ENCODE assay signal across 18 cellular contexts in genomic region chr1:169572184-169572583, GRCh38. TPM values are rescaled to one million over a fixed set of nuclear protein-coding genes. Genes with fewer than 3 reads are reported as not detected.
DNase-seq lines count a peak whose midpoint lies in the region; ATAC-seq, FAIRE-seq and TF ChIP-seq lines count a peak whose summit lies in the region.
"Had no signal": no experiment of that assay in that cellular context is flagged by ENCODE, and none has a peak within 500 bp of the region (broad histone marks: within the 10 kb centered on the region; RNA-seq: fewer than 3 reads in every experiment).

No MANE protein-coding gene starts in this region.

- WGBS in mesodermal cell (ENCODE audit: insufficient coverage in 2 of 2), 2 experiments: 100% methylated on average over 1 of the region's 1 CpG; no CpG with 5 or more reads in 1 of the 2 experiments
- WGBS in psoas muscle, 3 donors: 43 to 72% (median 66%) methylated on average over 1 of the region's 1 CpG

- BruUV-seq in Calu3 (replicated peaks; lab: Mats Ljungman, UMichigan) (no TSS peak), endothelial cell of umbilical vein (replicated peaks; lab: Mats Ljungman, UMichigan) (no TSS peak)

- H3K27me3 ChIP-seq in endothelial cell of umbilical vein (ENCODE audit: control insufficient read depth in 2 of 2, insufficient read depth in 2 of 2, low read length in 2 of 2) (no peaks in the 10 kb centered on the region), psoas muscle (ENCODE audit: insufficient read depth in 3 of 3, low read length in 2 of 3) (no peaks in the 10 kb centered on the region)

- CTCF ChIA-PET in Calu3 (lab: Charles Lee): interaction anchor here (1.0 kb wide), 1 partner anchor 14 kb away, joined by 7 read pairs; the partner anchor contains the start of gene F5
- CTCF ChIA-PET in endothelial cell of umbilical vein (lab: Charles Lee): no interaction called here

- H3K4me3 ChIP-seq in endothelial cell of umbilical vein (replicated peaks in 1 of 3; ENCODE audit: insufficient read depth in 1 of 3, low read depth in 1 of 3, low read length in 3 of 3) (no peak overlapping the region), mesodermal cell (ENCODE audit: extremely low read depth, insufficient read depth, low read length, poor library complexity, severe bottlenecking) (no peak overlapping the region), psoas muscle (no peak overlapping the region)
- H3K4me3 ChIP-seq: GM12878, PC-9 had no signal

- ATAC-seq in GM18498 (IDR thresholded peaks at IDR 0.05; ENCODE audit: unreplicated experiment) (no peak), psoas muscle (no peak)
- ATAC-seq: GM12878 had no signal

- dilution Hi-C loops in endothelial cell of umbilical vein (cut with MboI; ENCODE audit: extremely low pct_ligation_motif_present, low sequenced_read_pairs): no loop called here

- H3K4me3 Mint-ChIP-seq in Calu3 (ENCODE audit: low read depth, unreplicated experiment): no peak overlapping the region
- H3K4me3 Mint-ChIP-seq: activated B cell treated with CpG ODN at 0.5 μM for 24 hours had no signal

- TF ChIP-seq CTCF in Calu3 (IDR thresholded peaks at IDR 0.05; ENCODE audit: unreplicated experiment) (no peak), endothelial cell of umbilical vein (IDR thresholded peaks at IDR 0.05; ENCODE audit: extremely low read depth in 1 of 2, insufficient read depth in 1 of 2, low read depth in 1 of 2, low read length in 2 of 2) (no peak), psoas muscle (IDR thresholded peaks at IDR 0.05) (no peak)

- peaks cover 2% of the 10 kb centered on the region for H3K9me3 Mint-ChIP-seq in Calu3 (ENCODE audit: low read depth, unreplicated experiment)
- H3K9me3 Mint-ChIP-seq: activated B cell treated with CpG ODN at 0.5 μM for 24 hours; activated naive CD4-positive, alpha-beta T cell treated with anti-CD3 and anti-CD28 coated beads, Interleukin-2, amount 50 U/mL, for 72 hours had no signal

- H3K27ac ChIP-seq in endothelial cell of umbilical vein (ENCODE audit: insufficient read depth, low read depth, low read length) (no peak overlapping the region), mesodermal cell (ENCODE audit: low read depth, low read length, severe bottlenecking) (peak overlapping the region; percentile 91), psoas muscle (no peak overlapping the region)
- H3K27ac ChIP-seq: PC-9 had no signal

- intact Hi-C loops in Calu3 (cut with micrococcal nuclease; ENCODE audit: unreplicated experiment): no loop called here
- intact Hi-C loops in endothelial cell of umbilical vein (cut with micrococcal nuclease): no loop called here
- intact Hi-C loops in psoas muscle (cut with DNase I): no loop called here

- H3K9ac ChIP-seq in endothelial cell of umbilical vein (replicated peaks; ENCODE audit: extremely low read depth, insufficient read depth, low read length): no peak overlapping the region

- H3K4me1 Mint-ChIP-seq in Calu3 (ENCODE audit: low read depth, unreplicated experiment): peaks cover 39% of the 10 kb centered on the region
- H3K4me1 Mint-ChIP-seq: activated B cell treated with CpG ODN at 0.5 μM for 24 hours had no signal

- H2AFZ ChIP-seq in endothelial cell of umbilical vein (ENCODE audit: low read depth, low read length): no peak overlapping the region
- H2AFZ ChIP-seq: PC-9 had no signal

- no peaks in the 10 kb centered on the region for H3K27me3 Mint-ChIP-seq in Calu3 (ENCODE audit: unreplicated experiment)

- no peaks in the 10 kb centered on the region for H3K9me1 ChIP-seq in endothelial cell of umbilical vein (replicated peaks; ENCODE audit: control insufficient read depth, extremely low read depth, insufficient read depth, low read length)

- H3K4me2 ChIP-seq in endothelial cell of umbilical vein (ENCODE audit: insufficient read depth, low read length): no peak overlapping the region
- H3K4me2 ChIP-seq: PC-9 had no signal

- no peak for FAIRE-seq in endothelial cell of umbilical vein (lab: Jason Lieb, UNC)
- FAIRE-seq: GM12878 had no signal

- DNase-seq in Calu3 (no peak), LHCN-M2 (ENCODE audit: low read depth) (peak; percentile 12), endothelial cell of umbilical vein (ENCODE audit: low read depth, low spot score) (peak; percentile 5), psoas muscle (no peak), A172 (ENCODE audit: low spot score) (no peak), NCI-H1048 (lab: John Stamatoyannopoulos, UW) (no peak)
- DNase-seq: activated B cell treated with CpG ODN at 0.5 μM for 24 hours; activated CD8-positive, alpha-beta memory T cell treated with anti-CD3 and anti-CD28 coated beads, Interleukin-2, amount 50 U/mL, for 4 hours; cerebellar nuclear complex; islet precursor cell; KBM-7; NCI-H524 treated with DMSO at 0.1 percent for 48 hours had no signal

- no peaks in the 10 kb centered on the region for H3K4me1 ChIP-seq in endothelial cell of umbilical vein (ENCODE audit: control insufficient read depth, extremely low read depth, insufficient read depth, low read length)
- H3K4me1 ChIP-seq in mesodermal cell (ENCODE audit: control insufficient read depth, insufficient read depth, low read length, poor library complexity, severe bottlenecking): peaks cover 10% of the 10 kb centered on the region
- no peaks in the 10 kb centered on the region for H3K4me1 ChIP-seq in psoas muscle

- POLR2A ChIA-PET in endothelial cell of umbilical vein (lab: Charles Lee): no interaction called here

- no peaks in the 10 kb centered on the region for H4K20me1 ChIP-seq in endothelial cell of umbilical vein (replicated peaks; ENCODE audit: control insufficient read depth, extremely low read depth, insufficient read depth, low read length)

- no peaks in the 10 kb centered on the region for H3K79me2 ChIP-seq in endothelial cell of umbilical vein (ENCODE audit: control insufficient read depth, insufficient read depth, low read length)

- H3K36me3 Mint-ChIP-seq in Calu3 (ENCODE audit: insufficient read depth, unreplicated experiment): no peaks in the 10 kb centered on the region

- H3K36me3 ChIP-seq in endothelial cell of umbilical vein (ENCODE audit: control insufficient read depth in 2 of 2, extremely low read depth in 1 of 2, insufficient read depth in 2 of 2, low read length in 2 of 2) (no peaks in the 10 kb centered on the region), mesodermal cell (ENCODE audit: control insufficient read depth, insufficient read depth, low read length) (no peaks in the 10 kb centered on the region), psoas muscle (ENCODE audit: insufficient read depth in 1 of 2, low read depth in 1 of 2) (no peaks in the 10 kb centered on the region)

- H3K27ac Mint-ChIP-seq in Calu3 (ENCODE audit: unreplicated experiment): peak overlapping the region; percentile 1
- H3K27ac Mint-ChIP-seq: activated B cell treated with CpG ODN at 0.5 μM for 24 hours had no signal

- TF ChIP-seq POLR2A in endothelial cell of umbilical vein (IDR thresholded peaks at IDR 0.05; ENCODE audit: low read depth, low read length): no peak

- no peaks in the 10 kb centered on the region for H3K9me3 ChIP-seq in endothelial cell of umbilical vein (replicated peaks; ENCODE audit: control insufficient read depth, insufficient read depth, low read length)
- H3K9me3 ChIP-seq in mesodermal cell (ENCODE audit: control insufficient read depth, low read length): no peaks in the 10 kb centered on the region
- H3K9me3 ChIP-seq in psoas muscle: no peaks in the 10 kb centered on the region

TF ChIP-seq in endothelial cell of umbilical vein, 7 proteins besides CTCF, POLR2A, EP300 and RAD21:
- no peak for TF ChIP-seq MYC (IDR thresholded peaks at IDR 0.05; ENCODE audit: low read depth, low read length)
TF ChIP-seq in endothelial cell of umbilical vein: peak in this region for 0.

RNA-seq across cellular contexts. Expression of gene F5, which starts 14.1 kb away (rescaled TPM):
- total RNA-seq in Calu3 (2022) (8.1 and 16.2 TPM in 2 replicates), LHCN-M2 (2014; rRNA removed) (not detected in 2 replicates), endothelial cell of umbilical vein (not detected in 2 replicates), psoas muscle (under 1 TPM in 3 of 4 donors, not detected in 1; 0.07 to 0.22 (median 0.08) TPM)
- polyA plus RNA-seq in LHCN-M2 (2012): not detected
- polyA plus RNA-seq in endothelial cell of umbilical vein (not detected in 2 replicates), psoas muscle (under 1 TPM in 2 of 3 donors, not detected in 1; 0.01 to 0.08 TPM)
- polyA plus RNA-seq in endothelial cell of umbilical vein (2011; cell fraction: cytosol; rRNA removed): not detected in 2 replicates
- not detected in 2 replicates for polyA plus RNA-seq in endothelial cell of umbilical vein (2011; cell fraction: nucleus; rRNA removed)
- polyA plus RNA-seq in endothelial cell of umbilical vein (2012): not detected in 2 replicates
- polyA minus RNA-seq in endothelial cell of umbilical vein: 0.02 TPM in 1 of 2 replicates, not detected in the other
- not detected for polyA minus RNA-seq in endothelial cell of umbilical vein (2011; cell fraction: cytosol; rRNA and poly(A)+ RNA removed)
- polyA minus RNA-seq in endothelial cell of umbilical vein (2011; cell fraction: nucleus; rRNA and poly(A)+ RNA removed): not detected in 2 replicates
- polyA plus RNA-seq in mesodermal cell (2013, experiment 1 of 2): 0.44 TPM
- polyA plus RNA-seq in mesodermal cell (2013, experiment 2 of 2): 0.46 TPM
- total RNA-seq in A172 (2014; rRNA removed; shearing (Covaris generic)): not detected in 2 replicates
- total RNA-seq: glomerular endothelial cell, PC-9 had no signal

RNA-seq across cellular contexts. Expression of gene SELP, which starts 57.7 kb away (rescaled TPM):
- total RNA-seq in Calu3 (2022) (0.47 TPM in 1 of 2 replicates, not detected in the other), LHCN-M2 (2014; rRNA removed) (not detected in 2 replicates), endothelial cell of umbilical vein (0.48 and 1.3 TPM in 2 replicates), psoas muscle (1 to 10 TPM; 1.3 to 3.9 (median 1.5) TPM)
- polyA plus RNA-seq in LHCN-M2 (2012): not detected
- polyA plus RNA-seq in endothelial cell of umbilical vein (1.6 and 1.9 TPM in 2 replicates), psoas muscle (1 to 10 TPM; 1.1 to 1.3 (median 1.3) TPM)
- polyA plus RNA-seq in endothelial cell of umbilical vein (2011; cell fraction: cytosol; rRNA removed): 1.2 TPM in 2 replicates
- polyA plus RNA-seq in endothelial cell of umbilical vein (2011; cell fraction: nucleus; rRNA removed): 1.8 and 2.0 TPM in 2 replicates
- 3.4 and 4.0 TPM in 2 replicates for polyA plus RNA-seq in endothelial cell of umbilical vein (2012)
- polyA minus RNA-seq in endothelial cell of umbilical vein: 1.1 and 1.8 TPM in 2 replicates
- polyA minus RNA-seq in endothelial cell of umbilical vein (2011; cell fraction: cytosol; rRNA and poly(A)+ RNA removed): not detected
- polyA minus RNA-seq in endothelial cell of umbilical vein (2011; cell fraction: nucleus; rRNA and poly(A)+ RNA removed): 1.1 and 1.4 TPM in 2 replicates
- polyA plus RNA-seq in mesodermal cell (2013, experiment 1 of 2): 1.2 TPM
- 0.76 TPM for polyA plus RNA-seq in mesodermal cell (2013, experiment 2 of 2)
- not detected in 2 replicates for total RNA-seq in A172 (2014; rRNA removed; shearing (Covaris generic))
- total RNA-seq: PC-9 had no signal

Comparison
In these comparisons a context has a peak if more than half of its experiments do, and no peak if none do; other contexts are left out.
1. DNase-seq: peak in LHCN-M2 (single experiment) and endothelial cell of umbilical vein (single experiment); none in Calu3 (single experiment), psoas muscle (0 of 2), A172 (single experiment) and NCI-H1048 (single experiment).